ENCODE assay signal across 23 cellular contexts in the genomic region with DNA sequence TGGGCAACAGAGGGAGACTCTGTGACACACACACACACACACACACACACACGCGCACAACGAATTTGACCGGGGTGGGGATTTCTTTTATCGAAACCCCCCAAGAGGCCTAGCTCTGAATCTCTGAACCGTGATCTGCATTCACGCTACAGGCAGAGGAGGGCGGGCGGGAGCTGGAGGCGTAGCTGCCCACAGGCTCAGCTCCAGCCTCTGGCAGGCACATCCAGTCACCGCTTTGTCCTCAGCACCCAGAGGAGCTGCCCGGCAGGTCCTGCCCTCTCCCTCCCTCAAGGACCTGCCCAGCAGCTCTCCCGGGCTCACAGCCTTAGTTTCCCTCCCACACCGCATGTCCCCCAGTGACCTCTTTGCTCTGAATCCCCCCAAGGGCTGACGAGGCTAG. TPM values are rescaled to one million over a fixed set of nuclear protein-coding genes. Genes with fewer than 3 reads are reported as not detected.
A peak's percentile ranks its signal among the peaks of the same experiment; 100 is the strongest.
DNase-seq lines count a peak whose midpoint lies in the region; ATAC-seq and TF ChIP-seq lines count a peak whose summit lies in the region.
"Had no signal": no experiment of that assay in that cellular context is flagged by ENCODE, and none has a peak within 500 bp of the region (broad histone marks: within the 10 kb centered on the region; RNA-seq: fewer than 3 reads in every experiment).

No MANE protein-coding gene starts in this region.

- H3K9me3 ChIP-seq in T-helper 17 cell (ENCODE audit: control insufficient read depth, low read length, poor library complexity, severe bottlenecking), result no peaks in the 10 kb centered on the region
- H3K9me3 ChIP-seq: BE2C, SK-N-SH had no signal

- H3K4me1 Mint-ChIP-seq in activated naive CD4-positive, alpha-beta T cell treated with anti-CD3 and anti-CD28 coated beads, Interleukin-2, amount 10 ng/mL, durations not matched to agents 7 days and 5 days, result peaks cover 47% of the 10 kb centered on the region
- H3K4me1 Mint-ChIP-seq in T-helper 17 cell, result peaks cover 25% of the 10 kb centered on the region
- H3K4me1 Mint-ChIP-seq in glutamatergic neuron (ENCODE audit: low read depth, unreplicated experiment), result peaks cover 5% of the 10 kb centered on the region
- peaks cover 21% of the 10 kb centered on the region for H3K4me1 Mint-ChIP-seq in stimulated activated memory B cell treated with anti-CD40 and anti-IgM and Interleukin-4, amounts not matched to agents 10 μg/mL and 1 μg/mL and 100 μg/mL, for 72 hours
- peaks cover 2% of the 10 kb centered on the region for H3K4me1 Mint-ChIP-seq in chondrocyte (ENCODE audit: low read depth)

- no peak overlapping the region for H3K4me3 Mint-ChIP-seq in activated naive CD4-positive, alpha-beta T cell treated with anti-CD3 and anti-CD28 coated beads, Interleukin-2, amount 10 ng/mL, durations not matched to agents 7 days and 5 days
- H3K4me3 Mint-ChIP-seq in T-helper 17 cell (no peak overlapping the region), glutamatergic neuron (ENCODE audit: unreplicated experiment) (peak overlapping the region; percentile 51), chondrocyte (ENCODE audit: unreplicated experiment) (no peak overlapping the region)
- no peak overlapping the region for H3K4me3 Mint-ChIP-seq in stimulated activated memory B cell treated with anti-CD40 and anti-IgM and Interleukin-4, amounts not matched to agents 10 μg/mL and 1 μg/mL and 100 μg/mL, for 72 hours

- H3K9me3 Mint-ChIP-seq in activated naive CD4-positive, alpha-beta T cell treated with anti-CD3 and anti-CD28 coated beads, Interleukin-2, amount 10 ng/mL, durations not matched to agents 7 days and 5 days, result no peaks in the 10 kb centered on the region
- H3K9me3 Mint-ChIP-seq in glutamatergic neuron (ENCODE audit: unreplicated experiment) (peaks cover 3% of the 10 kb centered on the region), chondrocyte (ENCODE audit: low read depth) (no peaks in the 10 kb centered on the region)
- H3K9me3 Mint-ChIP-seq in stimulated activated memory B cell treated with anti-CD40 and anti-IgM and Interleukin-4, amounts not matched to agents 10 μg/mL and 1 μg/mL and 100 μg/mL, for 72 hours, result no peaks in the 10 kb centered on the region

- no peak for TF ChIP-seq CTCF in glutamatergic neuron (IDR thresholded peaks at IDR 0.05; ENCODE audit: partially characterized antibody, unreplicated experiment)
- no peak for TF ChIP-seq CTCF in chondrocyte (IDR thresholded peaks at IDR 0.05)

- no peak for ATAC-seq in T-helper 17 cell
- peak; percentile 34 for ATAC-seq in stimulated activated memory B cell treated with anti-CD40 and anti-IgM and Interleukin-4, amounts not matched to agents 10 μg/mL and 1 μg/mL and 100 μg/mL, for 72 hours
- ATAC-seq in HG03378 (IDR thresholded peaks at IDR 0.05; ENCODE audit: unreplicated experiment), result no peak
- ATAC-seq: HCT116, PC-3 had no signal

- no peak for DNase-seq in activated naive CD4-positive, alpha-beta T cell treated with anti-CD3 and anti-CD28 coated beads, Interleukin-2, amount 10 ng/mL, durations not matched to agents 7 days and 5 days
- DNase-seq in activated naive CD4-positive, alpha-beta T cell treated with anti-CD3 and anti-CD28 coated beads, Interleukin-2, amount 50 U/mL, for 16 hours, result no peak
- DNase-seq in T-helper 17 cell (no peak), glutamatergic neuron (no peak), chondrocyte (ENCODE audit: low spot score) (no peak), NOMO-1 (lab: John Stamatoyannopoulos, UW; ENCODE audit: unreplicated experiment in 2 of 2) (no peak)
- DNase-seq: 8988T, ACHN, BE2C, DMS53, Karpas-422, NCI-H1092 treated with DMSO at 0.1 percent for 48 hours, NCI-H1436, NCI-H187 treated with DMSO at 0.1 percent for 48 hours, NCI-H2107, NCI-H524, NCI-H748 treated with DMSO at 0.1 percent for 48 hours, PC-3, SK-N-SH had no signal

- peak overlapping the region; percentile 28 for H3K27ac Mint-ChIP-seq in activated naive CD4-positive, alpha-beta T cell treated with anti-CD3 and anti-CD28 coated beads, Interleukin-2, amount 10 ng/mL, durations not matched to agents 7 days and 5 days
- H3K27ac Mint-ChIP-seq in T-helper 17 cell (peak overlapping the region; percentile 49), glutamatergic neuron (ENCODE audit: unreplicated experiment) (no peak overlapping the region), chondrocyte (ENCODE audit: unreplicated experiment) (no peak overlapping the region)
- peak overlapping the region; percentile 45 for H3K27ac Mint-ChIP-seq in stimulated activated memory B cell treated with anti-CD40 and anti-IgM and Interleukin-4, amounts not matched to agents 10 μg/mL and 1 μg/mL and 100 μg/mL, for 72 hours

- H3K27me3 Mint-ChIP-seq in activated naive CD4-positive, alpha-beta T cell treated with anti-CD3 and anti-CD28 coated beads, Interleukin-2, amount 10 ng/mL, durations not matched to agents 7 days and 5 days, result no peaks in the 10 kb centered on the region
- H3K27me3 Mint-ChIP-seq in T-helper 17 cell (no peaks in the 10 kb centered on the region), glutamatergic neuron (ENCODE audit: unreplicated experiment) (peaks cover 9% of the 10 kb centered on the region), chondrocyte (ENCODE audit: low read depth) (no peaks in the 10 kb centered on the region)
- no peaks in the 10 kb centered on the region for H3K27me3 Mint-ChIP-seq in stimulated activated memory B cell treated with anti-CD40 and anti-IgM and Interleukin-4, amounts not matched to agents 10 μg/mL and 1 μg/mL and 100 μg/mL, for 72 hours

- CTCF ChIA-PET in activated naive CD4-positive, alpha-beta T cell treated with anti-CD3 and anti-CD28 coated beads, Interleukin-2, amount 10 ng/mL, durations not matched to agents 7 days and 5 days (lab: Charles Lee), result interaction anchor here (0.9 to 1.2 kb wide), 4 partner anchors 9 to 86 kb away, joined by 3 to 4 read pairs (median 4); a partner anchor contains a TSS

- peaks cover 33% of the 10 kb centered on the region for H3K36me3 Mint-ChIP-seq in activated naive CD4-positive, alpha-beta T cell treated with anti-CD3 and anti-CD28 coated beads, Interleukin-2, amount 10 ng/mL, durations not matched to agents 7 days and 5 days
- H3K36me3 Mint-ChIP-seq in T-helper 17 cell (ENCODE audit: low read depth) (peaks cover 4% of the 10 kb centered on the region), glutamatergic neuron (ENCODE audit: unreplicated experiment) (no peaks in the 10 kb centered on the region), chondrocyte (ENCODE audit: low read depth) (no peaks in the 10 kb centered on the region)
- H3K36me3 Mint-ChIP-seq in stimulated activated memory B cell treated with anti-CD40 and anti-IgM and Interleukin-4, amounts not matched to agents 10 μg/mL and 1 μg/mL and 100 μg/mL, for 72 hours, result peaks cover 43% of the 10 kb centered on the region

RNA-seq across cellular contexts. Expression of a gene that starts 20.0 kb away (rescaled TPM):
- total RNA-seq in T-helper 17 cell (under 1 TPM; 0.73 to 0.99 TPM), glutamatergic neuron (ENCODE audit: unreplicated experiment) (40.9 TPM), chondrocyte (5.8 to 12.7 TPM (median 11.7 TPM) in 3 replicates)
- total RNA-seq: HT-29 had no signal

RNA-seq across cellular contexts. Expression of a gene that starts 29.3 kb away (rescaled TPM):
- total RNA-seq in T-helper 17 cell (1 to 10 TPM; 3.0 to 6.1 TPM), glutamatergic neuron (ENCODE audit: unreplicated experiment) (21.6 TPM), chondrocyte (3.6 to 5.3 TPM (median 4.0 TPM) in 3 replicates)

RNA-seq across cellular contexts. Expression of a gene that starts 42.0 kb away (rescaled TPM):
- total RNA-seq in T-helper 17 cell (100 to 1,000 TPM; 175 to 195 TPM), glutamatergic neuron (ENCODE audit: unreplicated experiment) (394 TPM), chondrocyte (313 to 316 TPM (median 313 TPM) in 3 replicates)

RNA-seq across cellular contexts. Expression of a gene that starts 42.7 kb away (rescaled TPM):
- total RNA-seq in T-helper 17 cell (1 to 10 TPM; 3.8 to 3.9 TPM), glutamatergic neuron (ENCODE audit: unreplicated experiment) (1.7 TPM), chondrocyte (1.3 to 1.8 TPM (median 1.4 TPM) in 3 replicates)

Comparison
In these comparisons a context has a peak if more than half of its experiments do, and no peak if none do; other contexts are left out.
1. H3K27ac Mint-ChIP-seq: peak in activated naive CD4-positive, alpha-beta T cell treated with anti-CD3 and anti-CD28 coated beads, Interleukin-2, amount 10 ng/mL, durations not matched to agents 7 days and 5 days (single experiment), T-helper 17 cell (single experiment) and stimulated activated memory B cell treated with anti-CD40 and anti-IgM and Interleukin-4, amounts not matched to agents 10 μg/mL and 1 μg/mL and 100 μg/mL, for 72 hours (single experiment); none in glutamatergic neuron (single experiment) and chondrocyte (single experiment).